Comparison of ENCODE assay signal across 1 cellular context in the genomic region with DNA sequence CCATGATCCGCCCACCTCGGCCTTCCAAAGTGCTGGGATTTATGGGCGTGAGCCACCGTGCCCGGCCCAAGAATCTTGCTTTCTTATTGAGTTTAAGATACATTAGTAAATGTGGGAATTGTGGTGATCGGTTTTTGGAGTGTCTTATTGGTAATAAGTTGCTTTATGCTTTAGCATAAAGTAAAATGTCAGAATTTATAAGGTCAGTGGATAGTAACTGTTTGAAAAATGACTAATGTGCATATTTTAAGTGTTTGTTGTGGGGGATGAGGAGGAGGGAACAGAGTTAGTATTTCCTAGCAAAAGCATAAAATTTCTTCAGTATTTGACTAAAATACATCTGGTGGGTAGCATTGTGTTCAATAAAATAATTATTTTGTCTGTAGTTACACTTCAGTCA.
TF ChIP-seq lines count a peak whose summit lies in the region.

No MANE protein-coding gene starts in this region.

TF ChIP-seq in HepG2, 621 proteins besides CTCF, POLR2A, EP300 and RAD21 (continued from another document):
- TF ChIP-seq, protein P1, sequence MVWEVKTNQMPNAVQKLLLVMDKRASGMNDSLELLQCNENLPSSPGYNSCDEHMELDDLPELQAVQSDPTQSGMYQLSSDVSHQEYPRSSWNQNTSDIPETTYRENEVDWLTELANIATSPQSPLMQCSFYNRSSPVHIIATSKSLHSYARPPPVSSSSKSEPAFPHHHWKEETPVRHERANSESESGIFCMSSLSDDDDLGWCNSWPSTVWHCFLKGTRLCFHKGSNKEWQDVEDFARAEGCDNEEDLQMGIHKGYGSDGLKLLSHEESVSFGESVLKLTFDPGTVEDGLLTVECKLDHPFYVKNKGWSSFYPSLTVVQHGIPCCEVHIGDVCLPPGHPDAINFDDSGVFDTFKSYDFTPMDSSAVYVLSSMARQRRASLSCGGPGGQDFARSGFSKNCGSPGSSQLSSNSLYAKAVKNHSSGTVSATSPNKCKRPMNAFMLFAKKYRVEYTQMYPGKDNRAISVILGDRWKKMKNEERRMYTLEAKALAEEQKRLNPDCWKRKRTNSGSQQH (CRISPR knock-in tag; IDR thresholded peaks at IDR 0.05; ENCODE audit: low read depth): no peak
TF ChIP-seq in HepG2: peak in this region for 0.
